Comparison of ENCODE assay signal across 1 cellular context in the genomic region with DNA sequence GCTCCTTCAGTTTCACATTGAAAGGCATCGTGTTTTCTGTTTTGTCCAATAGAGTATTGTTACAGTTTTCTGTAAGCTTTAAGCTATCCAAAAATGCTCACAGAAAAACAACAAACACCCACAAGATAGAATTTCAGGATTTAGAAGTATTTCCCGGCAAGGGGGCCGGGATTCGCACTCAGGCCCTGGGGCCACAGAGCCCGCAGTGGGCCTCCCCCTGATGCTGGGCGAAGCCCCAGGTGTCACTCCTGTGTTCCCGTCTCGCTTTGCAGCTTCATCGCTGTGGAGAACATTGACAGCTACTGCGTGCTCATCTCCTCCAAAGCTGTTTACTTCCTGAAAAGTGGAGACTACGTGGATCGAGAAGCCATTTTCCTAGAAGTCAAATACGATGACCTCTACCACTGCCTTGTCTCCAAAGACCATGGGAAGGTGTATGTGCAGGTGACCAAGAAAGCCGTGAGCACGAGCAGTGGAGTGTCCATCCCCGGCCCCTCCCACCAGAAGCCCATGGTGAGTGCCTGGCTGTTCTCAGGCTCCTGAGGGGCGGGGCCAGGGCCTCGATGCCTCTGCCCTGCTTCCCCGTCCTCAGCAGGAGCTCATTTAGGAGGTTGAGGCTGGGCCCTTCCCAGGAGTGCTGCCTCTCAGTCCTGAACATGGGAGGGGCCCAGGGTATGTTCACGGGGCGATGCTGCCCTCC.
TF ChIP-seq lines count a peak whose summit lies in the region.

No MANE protein-coding gene starts in this region.

TF ChIP-seq in GM23338, 12 proteins besides CTCF, POLR2A, EP300 and RAD21 (continued from another document):
- TF ChIP-seq, protein P1, sequence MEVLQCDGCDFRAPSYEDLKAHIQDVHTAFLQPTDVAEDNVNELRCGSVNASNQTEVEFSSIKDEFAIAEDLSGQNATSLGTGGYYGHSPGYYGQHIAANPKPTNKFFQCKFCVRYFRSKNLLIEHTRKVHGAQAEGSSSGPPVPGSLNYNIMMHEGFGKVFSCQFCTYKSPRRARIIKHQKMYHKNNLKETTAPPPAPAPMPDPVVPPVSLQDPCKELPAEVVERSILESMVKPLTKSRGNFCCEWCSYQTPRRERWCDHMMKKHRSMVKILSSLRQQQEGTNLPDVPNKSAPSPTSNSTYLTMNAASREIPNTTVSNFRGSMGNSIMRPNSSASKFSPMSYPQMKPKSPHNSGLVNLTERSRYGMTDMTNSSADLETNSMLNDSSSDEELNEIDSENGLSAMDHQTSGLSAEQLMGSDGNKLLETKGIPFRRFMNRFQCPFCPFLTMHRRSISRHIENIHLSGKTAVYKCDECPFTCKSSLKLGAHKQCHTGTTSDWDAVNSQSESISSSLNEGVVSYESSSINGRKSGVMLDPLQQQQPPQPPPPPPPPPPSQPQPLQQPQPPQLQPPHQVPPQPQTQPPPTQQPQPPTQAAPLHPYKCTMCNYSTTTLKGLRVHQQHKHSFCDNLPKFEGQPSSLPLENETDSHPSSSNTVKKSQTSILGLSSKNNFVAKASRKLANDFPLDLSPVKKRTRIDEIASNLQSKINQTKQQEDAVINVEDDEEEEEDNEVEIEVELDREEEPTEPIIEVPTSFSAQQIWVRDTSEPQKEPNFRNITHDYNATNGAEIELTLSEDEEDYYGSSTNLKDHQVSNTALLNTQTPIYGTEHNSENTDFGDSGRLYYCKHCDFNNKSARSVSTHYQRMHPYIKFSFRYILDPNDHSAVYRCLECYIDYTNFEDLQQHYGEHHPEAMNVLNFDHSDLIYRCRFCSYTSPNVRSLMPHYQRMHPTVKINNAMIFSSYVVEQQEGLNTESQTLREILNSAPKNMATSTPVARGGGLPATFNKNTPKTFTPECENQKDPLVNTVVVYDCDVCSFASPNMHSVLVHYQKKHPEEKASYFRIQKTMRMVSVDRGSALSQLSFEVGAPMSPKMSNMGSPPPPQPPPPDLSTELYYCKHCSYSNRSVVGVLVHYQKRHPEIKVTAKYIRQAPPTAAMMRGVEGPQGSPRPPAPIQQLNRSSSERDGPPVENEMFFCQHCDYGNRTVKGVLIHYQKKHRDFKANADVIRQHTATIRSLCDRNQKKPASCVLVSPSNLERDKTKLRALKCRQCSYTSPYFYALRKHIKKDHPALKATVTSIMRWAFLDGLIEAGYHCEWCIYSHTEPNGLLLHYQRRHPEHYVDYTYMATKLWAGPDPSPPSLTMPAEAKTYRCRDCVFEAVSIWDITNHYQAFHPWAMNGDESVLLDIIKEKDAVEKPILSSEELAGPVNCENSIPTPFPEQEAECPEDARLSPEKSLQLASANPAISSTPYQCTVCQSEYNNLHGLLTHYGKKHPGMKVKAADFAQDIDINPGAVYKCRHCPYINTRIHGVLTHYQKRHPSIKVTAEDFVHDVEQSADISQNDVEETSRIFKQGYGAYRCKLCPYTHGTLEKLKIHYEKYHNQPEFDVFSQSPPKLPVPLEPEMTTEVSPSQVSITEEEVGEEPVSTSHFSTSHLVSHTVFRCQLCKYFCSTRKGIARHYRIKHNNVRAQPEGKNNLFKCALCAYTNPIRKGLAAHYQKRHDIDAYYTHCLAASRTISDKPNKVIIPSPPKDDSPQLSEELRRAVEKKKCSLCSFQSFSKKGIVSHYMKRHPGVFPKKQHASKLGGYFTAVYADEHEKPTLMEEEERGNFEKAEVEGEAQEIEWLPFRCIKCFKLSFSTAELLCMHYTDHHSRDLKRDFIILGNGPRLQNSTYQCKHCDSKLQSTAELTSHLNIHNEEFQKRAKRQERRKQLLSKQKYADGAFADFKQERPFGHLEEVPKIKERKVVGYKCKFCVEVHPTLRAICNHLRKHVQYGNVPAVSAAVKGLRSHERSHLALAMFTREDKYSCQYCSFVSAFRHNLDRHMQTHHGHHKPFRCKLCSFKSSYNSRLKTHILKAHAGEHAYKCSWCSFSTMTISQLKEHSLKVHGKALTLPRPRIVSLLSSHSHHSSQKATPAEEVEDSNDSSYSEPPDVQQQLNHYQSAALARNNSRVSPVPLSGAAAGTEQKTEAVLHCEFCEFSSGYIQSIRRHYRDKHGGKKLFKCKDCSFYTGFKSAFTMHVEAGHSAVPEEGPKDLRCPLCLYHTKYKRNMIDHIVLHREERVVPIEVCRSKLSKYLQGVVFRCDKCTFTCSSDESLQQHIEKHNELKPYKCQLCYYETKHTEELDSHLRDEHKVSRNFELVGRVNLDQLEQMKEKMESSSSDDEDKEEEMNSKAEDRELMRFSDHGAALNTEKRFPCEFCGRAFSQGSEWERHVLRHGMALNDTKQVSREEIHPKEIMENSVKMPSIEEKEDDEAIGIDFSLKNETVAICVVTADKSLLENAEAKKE (CRISPR knock-in tag; IDR thresholded peaks at IDR 0.05): no peak
- TF ChIP-seq, protein P2, sequence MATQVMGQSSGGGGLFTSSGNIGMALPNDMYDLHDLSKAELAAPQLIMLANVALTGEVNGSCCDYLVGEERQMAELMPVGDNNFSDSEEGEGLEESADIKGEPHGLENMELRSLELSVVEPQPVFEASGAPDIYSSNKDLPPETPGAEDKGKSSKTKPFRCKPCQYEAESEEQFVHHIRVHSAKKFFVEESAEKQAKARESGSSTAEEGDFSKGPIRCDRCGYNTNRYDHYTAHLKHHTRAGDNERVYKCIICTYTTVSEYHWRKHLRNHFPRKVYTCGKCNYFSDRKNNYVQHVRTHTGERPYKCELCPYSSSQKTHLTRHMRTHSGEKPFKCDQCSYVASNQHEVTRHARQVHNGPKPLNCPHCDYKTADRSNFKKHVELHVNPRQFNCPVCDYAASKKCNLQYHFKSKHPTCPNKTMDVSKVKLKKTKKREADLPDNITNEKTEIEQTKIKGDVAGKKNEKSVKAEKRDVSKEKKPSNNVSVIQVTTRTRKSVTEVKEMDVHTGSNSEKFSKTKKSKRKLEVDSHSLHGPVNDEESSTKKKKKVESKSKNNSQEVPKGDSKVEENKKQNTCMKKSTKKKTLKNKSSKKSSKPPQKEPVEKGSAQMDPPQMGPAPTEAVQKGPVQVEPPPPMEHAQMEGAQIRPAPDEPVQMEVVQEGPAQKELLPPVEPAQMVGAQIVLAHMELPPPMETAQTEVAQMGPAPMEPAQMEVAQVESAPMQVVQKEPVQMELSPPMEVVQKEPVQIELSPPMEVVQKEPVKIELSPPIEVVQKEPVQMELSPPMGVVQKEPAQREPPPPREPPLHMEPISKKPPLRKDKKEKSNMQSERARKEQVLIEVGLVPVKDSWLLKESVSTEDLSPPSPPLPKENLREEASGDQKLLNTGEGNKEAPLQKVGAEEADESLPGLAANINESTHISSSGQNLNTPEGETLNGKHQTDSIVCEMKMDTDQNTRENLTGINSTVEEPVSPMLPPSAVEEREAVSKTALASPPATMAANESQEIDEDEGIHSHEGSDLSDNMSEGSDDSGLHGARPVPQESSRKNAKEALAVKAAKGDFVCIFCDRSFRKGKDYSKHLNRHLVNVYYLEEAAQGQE (IDR thresholded peaks at IDR 0.05; ENCODE audit: unreplicated experiment): no peak
- TF ChIP-seq ZNF114 (CRISPR knock-in tag; IDR thresholded peaks at IDR 0.05) (no peak), STAT1 (IDR thresholded peaks at IDR 0.05; ENCODE audit: unreplicated experiment) (no peak), CREB1 (CRISPR knock-in tag; IDR thresholded peaks at IDR 0.05; ENCODE audit: low read depth) (no peak), EZH2 (IDR thresholded peaks at IDR 0.05; ENCODE audit: low read depth, unreplicated experiment) (no peak), JUNB (IDR thresholded peaks at IDR 0.05; ENCODE audit: unreplicated experiment) (no peak), POLR2AphosphoS5 (IDR thresholded peaks at IDR 0.05; ENCODE audit: low read depth) (no peak)
TF ChIP-seq in GM23338: peak in this region for 0.
